3 cellular contexts compared by ENCODE assay signal in genomic region chr10:77683088-77683432, GRCh38. TPM values are rescaled to one million over a fixed set of nuclear protein-coding genes. Genes with fewer than 3 reads are reported as not detected.
"Had no signal": no experiment of that assay in that cellular context is flagged by ENCODE, and none has a peak within 500 bp of the region (broad histone marks: within the 10 kb centered on the region; RNA-seq: fewer than 3 reads in every experiment).

No MANE protein-coding gene starts in this region.

RNA-seq across cellular contexts. Expression of gene KCNMA1, which starts 45.5 kb away (rescaled TPM):
- total RNA-seq: activated CD4-positive, alpha-beta memory T cell treated with anti-CD3 and anti-CD28 coated beads for 36 hours; activated CD4-positive, alpha-beta T cell treated with anti-CD3 and anti-CD28 coated beads, Interleukin-2, amount 10 ng/mL, durations not matched to agents 7 days and 5 days; activated naive CD4-positive, alpha-beta T cell treated with anti-CD3 and anti-CD28 coated beads, Interleukin-2, amount 50 U/mL, for 72 hours had no signal
